In the genomic region with DNA sequence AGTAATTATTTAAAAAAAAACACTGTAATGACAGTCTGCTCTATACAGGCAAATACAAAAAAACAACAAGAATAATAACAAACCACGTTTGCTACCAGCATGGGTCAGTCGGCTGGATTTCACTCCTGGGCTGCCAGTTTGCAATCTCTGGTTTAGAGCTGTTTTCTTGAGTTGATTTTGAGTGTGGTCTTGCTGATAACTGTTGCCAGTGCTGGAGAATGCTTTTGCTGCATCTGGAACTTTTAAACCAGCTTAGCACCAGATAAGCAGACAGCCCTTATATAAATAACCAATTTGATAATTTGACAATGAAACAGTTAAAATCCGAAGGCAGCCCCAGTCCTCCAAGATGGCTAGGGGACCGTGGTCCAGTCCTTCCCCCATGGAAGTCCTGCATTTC, we compare ENCODE assay signal across 29 cellular contexts.
"Had no signal": no experiment of that assay in that cellular context is flagged by ENCODE, and none has a peak within 500 bp of the region (broad histone marks: within the 10 kb centered on the region; RNA-seq: fewer than 3 reads in every experiment).

No MANE protein-coding gene starts in this region.

- FAIRE-seq: urothelium cell line had no signal

- H3K4me1 Mint-ChIP-seq: stimulated activated effector memory CD8-positive, alpha-beta T cell treated with anti-CD3 and anti-CD28 coated beads, Interleukin-12 subunit alpha, Interleukin-12 subunit beta, amount 100 ng/mL, for 72 hours; stimulated activated memory B cell treated with anti-CD40 and anti-IgM and Interleukin-4, amounts not matched to agents 10 μg/mL and 1 μg/mL and 100 μg/mL, for 72 hours; stimulated activated naive B cell treated with anti-CD40 and anti-IgM and Interleukin-4, amounts not matched to agents 10 μg/mL and 1 μg/mL and 100 μg/mL, for 72 hours; stimulated activated naive CD8-positive, alpha-beta T cell treated with anti-CD3 and anti-CD28 coated beads, Interleukin-15, amount 100 ng/mL, for 72 hours had no signal

- H3K36me3 Mint-ChIP-seq: stimulated activated effector memory CD8-positive, alpha-beta T cell treated with anti-CD3 and anti-CD28 coated beads, Interleukin-12 subunit alpha, Interleukin-12 subunit beta, amount 100 ng/mL, for 72 hours; stimulated activated memory B cell treated with anti-CD40 and anti-IgM and Interleukin-4, amounts not matched to agents 10 μg/mL and 1 μg/mL and 100 μg/mL, for 72 hours; stimulated activated naive B cell treated with anti-CD40 and anti-IgM and Interleukin-4, amounts not matched to agents 10 μg/mL and 1 μg/mL and 100 μg/mL, for 72 hours had no signal

- ATAC-seq: stimulated activated effector memory CD8-positive, alpha-beta T cell treated with anti-CD3 and anti-CD28 coated beads, Interleukin-12 subunit alpha, Interleukin-12 subunit beta, amount 100 ng/mL, for 72 hours; stimulated activated memory B cell treated with anti-CD40 and anti-IgM and Interleukin-4, amounts not matched to agents 10 μg/mL and 1 μg/mL and 100 μg/mL, for 72 hours; stimulated activated naive B cell treated with anti-CD40 and anti-IgM and Interleukin-4, amounts not matched to agents 10 μg/mL and 1 μg/mL and 100 μg/mL, for 72 hours; stimulated activated naive CD8-positive, alpha-beta T cell treated with anti-CD3 and anti-CD28 coated beads, Interleukin-15, amount 100 ng/mL, for 72 hours; stimulated activated naive CD8-positive, alpha-beta T cell treated with anti-CD3 and anti-CD28 coated beads, Interleukin-15, Interleukin-2, amounts not matched to agents 100 U/mL and 50 U/mL, for 24 hours; upper lobe of right lung had no signal

- H3K27me3 ChIP-seq: stomach, suprapubic skin, testis, thyroid gland, tibial artery, tibial nerve, transverse colon, upper lobe of left lung, upper lobe of right lung, uterus, vagina had no signal

- H3K27me3 Mint-ChIP-seq: stimulated activated naive CD8-positive, alpha-beta T cell treated with anti-CD3 and anti-CD28 coated beads, Interleukin-15, amount 100 ng/mL, for 72 hours; stimulated activated naive CD8-positive, alpha-beta T cell treated with anti-CD3 and anti-CD28 coated beads, Interleukin-15, Interleukin-2, amounts not matched to agents 100 ng/mL and 50 ng/mL, for 24 hours; type B pancreatic cell had no signal

- H3K4me3 Mint-ChIP-seq: stimulated activated effector memory CD8-positive, alpha-beta T cell treated with anti-CD3 and anti-CD28 coated beads, Interleukin-12 subunit alpha, Interleukin-12 subunit beta, amount 100 ng/mL, for 72 hours; stimulated activated memory B cell treated with anti-CD40 and anti-IgM and Interleukin-4, amounts not matched to agents 10 μg/mL and 1 μg/mL and 100 μg/mL, for 72 hours; stimulated activated naive B cell treated with anti-CD40 and anti-IgM and Interleukin-4, amounts not matched to agents 10 μg/mL and 1 μg/mL and 100 μg/mL, for 72 hours; stimulated activated naive CD8-positive, alpha-beta T cell treated with anti-CD3 and anti-CD28 coated beads, Interleukin-15, amount 100 ng/mL, for 72 hours; stimulated activated naive CD8-positive, alpha-beta T cell treated with anti-CD3 and anti-CD28 coated beads, Interleukin-15, Interleukin-2, amounts not matched to agents 100 ng/mL and 50 ng/mL, for 24 hours; type B pancreatic cell had no signal

- H3K27ac Mint-ChIP-seq: stimulated activated effector memory CD8-positive, alpha-beta T cell treated with anti-CD3 and anti-CD28 coated beads, Interleukin-12 subunit alpha, Interleukin-12 subunit beta, amount 100 ng/mL, for 72 hours; stimulated activated memory B cell treated with anti-CD40 and anti-IgM and Interleukin-4, amounts not matched to agents 10 μg/mL and 1 μg/mL and 100 μg/mL, for 72 hours; stimulated activated naive B cell treated with anti-CD40 and anti-IgM and Interleukin-4, amounts not matched to agents 10 μg/mL and 1 μg/mL and 100 μg/mL, for 72 hours; stimulated activated naive CD8-positive, alpha-beta T cell treated with anti-CD3 and anti-CD28 coated beads, Interleukin-15, amount 100 ng/mL, for 72 hours; stimulated activated naive CD8-positive, alpha-beta T cell treated with anti-CD3 and anti-CD28 coated beads, Interleukin-15, Interleukin-2, amounts not matched to agents 100 ng/mL and 50 ng/mL, for 24 hours; type B pancreatic cell had no signal

- H3K4me1 ChIP-seq: testis, thyroid gland, transverse colon, upper lobe of left lung, upper lobe of right lung, uterus had no signal

- H3K9me3 Mint-ChIP-seq: stimulated activated effector memory CD8-positive, alpha-beta T cell treated with anti-CD3 and anti-CD28 coated beads, Interleukin-12 subunit alpha, Interleukin-12 subunit beta, amount 100 ng/mL, for 72 hours; stimulated activated naive CD8-positive, alpha-beta T cell treated with anti-CD3 and anti-CD28 coated beads, Interleukin-15, amount 100 ng/mL, for 72 hours; stimulated activated naive CD8-positive, alpha-beta T cell treated with anti-CD3 and anti-CD28 coated beads, Interleukin-15, Interleukin-2, amounts not matched to agents 100 ng/mL and 50 ng/mL, for 24 hours; type B pancreatic cell had no signal

- H3K4me3 ChIP-seq: stomach, suprapubic skin, testis, thoracic aorta, thyroid gland, tibial artery, tibial nerve, transverse colon, upper lobe of left lung, upper lobe of right lung, uterus, vagina had no signal

- H3K27ac ChIP-seq: stomach, suprapubic skin, thyroid gland, tibial artery, tibial nerve, transverse colon, upper lobe of left lung, upper lobe of right lung, uterus, vagina had no signal

- H3K36me3 ChIP-seq: thyroid gland, transverse colon, upper lobe of left lung, upper lobe of right lung, uterus, vagina had no signal

- DNase-seq: stimulated activated CD4-positive, alpha-beta T cell treated with anti-CD3 and anti-CD28 coated beads, Interleukin-2, amount 100 ng/mL, for 48 hours; stimulated activated CD4-positive, alpha-beta T cell treated with anti-CD3 and anti-CD28 coated beads, Interleukin-4, amount 100 ng/mL, for 1 hour; stimulated activated CD4-positive, alpha-beta T cell treated with anti-CD3 and anti-CD28 coated beads, Interleukin-4, amount 100 ng/mL, for 24 hours; stimulated activated CD4-positive, alpha-beta T cell treated with anti-CD3 and anti-CD28 coated beads, Interleukin-4, amount 100 ng/mL, for 4 hours; stimulated activated CD8-positive, alpha-beta memory T cell treated with anti-CD3 and anti-CD28 coated beads, Interleukin-4, amount 100 ng/mL, for 48 hours; stimulated activated naive B cell treated with anti-CD40 and anti-IgM and Interleukin-4, amounts not matched to agents 10 μg/mL and 1 μg/mL and 100 μg/mL, for 72 hours; stimulated activated naive CD4-positive, alpha-beta T cell; stimulated activated naive CD4-positive, alpha-beta T cell treated with Interleukin-2 at 50 U/mL for 16 hours; stimulated activated naive CD8-positive, alpha-beta T cell treated with anti-CD3 and anti-CD28 coated beads, Interleukin-15, amount 100 ng/mL, for 72 hours; stimulated activated naive CD8-positive, alpha-beta T cell treated with anti-CD3 and anti-CD28 coated beads, Interleukin-15, Interleukin-2, amounts not matched to agents 100 U/mL and 50 U/mL, for 24 hours; stomach; substantia nigra; testis; thyroid gland; tibial artery; transverse colon; trophoblast cell; upper lobe of left lung; upper lobe of right lung; uterus had no signal

- H3K9me3 ChIP-seq: stomach, suprapubic skin, testis, thoracic aorta, thyroid gland, tibial artery, tibial nerve, transverse colon, upper lobe of left lung, upper lobe of right lung, uterus, vagina had no signal
